In the genomic region with DNA sequence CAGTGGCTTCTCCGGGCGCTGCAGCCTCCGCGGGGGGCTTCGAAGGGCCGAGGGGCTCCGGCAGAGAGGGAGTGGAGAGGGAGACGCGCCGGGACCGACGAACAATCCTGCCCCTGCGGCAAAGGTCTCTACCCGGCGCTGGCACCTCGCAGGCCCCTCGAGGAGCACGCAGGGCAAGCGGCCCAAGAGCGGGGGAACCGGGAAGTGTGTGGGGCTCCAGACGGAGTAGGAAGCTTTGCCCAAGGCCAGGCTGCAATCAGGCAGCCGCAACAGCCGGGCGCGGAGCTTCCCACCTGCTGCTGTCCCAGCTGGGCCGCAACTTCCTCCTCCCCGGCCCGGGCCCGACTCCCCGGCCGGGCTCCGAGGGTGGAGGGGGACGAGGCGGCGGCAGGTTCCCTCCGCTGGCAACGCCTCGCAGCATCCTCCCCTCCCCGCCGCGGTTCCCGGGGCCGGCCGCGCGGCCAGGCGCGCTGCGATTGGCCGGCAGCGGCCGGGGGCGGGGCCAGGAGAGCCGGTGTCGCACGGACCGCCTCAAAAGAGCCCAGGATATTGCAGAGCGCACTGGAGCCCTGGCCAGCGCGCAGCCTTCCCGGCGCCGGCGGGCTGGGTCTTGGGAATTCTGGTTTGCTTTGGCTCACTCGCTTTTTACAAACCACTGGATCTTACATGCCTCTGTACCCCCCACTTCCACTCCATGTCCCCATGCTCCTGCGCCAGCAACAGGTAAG, we compare ENCODE assay signal across 8 cellular contexts. TPM values are rescaled to one million over a fixed set of nuclear protein-coding genes. Genes with fewer than 3 reads are reported as not detected.
A peak's percentile ranks its signal among the peaks of the same experiment; 100 is the strongest.
DNase-seq lines count a peak whose midpoint lies in the region; ATAC-seq and TF ChIP-seq lines count a peak whose summit lies in the region.

A gene (plus strand): TSS at position 554 of the 728 bp plus-strand sequence. CDS start 5,508 bp downstream, outside the sequence.

- intact Hi-C loops in right lobe of liver (cut with DNase I) = no loop called here

- ATAC-seq in GM18867 (IDR thresholded peaks at IDR 0.05; ENCODE audit: unreplicated experiment) (peak; percentile 99), HG03039 (IDR thresholded peaks at IDR 0.05; ENCODE audit: unreplicated experiment) (peak; percentile 98), right lobe of liver (peak; percentile 89 to 95 (median 93))

- in situ Hi-C loops in ACHN (cut with HindIII; ENCODE audit: low pct_ligation_motif_present, low pct_unique_long_range_greater_than_20kb, low sequenced_read_pairs) = no loop called here

- H3K9me3 ChIP-seq in right lobe of liver = no peaks in the 10 kb centered on the region

- H3K4me3 ChIP-seq in WI38 (ENCODE audit: low read depth, low read length) (peak within 1 kb of the TSS; percentile 89), right lobe of liver (peak within 1 kb of the TSS; percentile 36 to 53 (median 46))

- no peaks in the 10 kb centered on the region for H3K36me3 ChIP-seq in right lobe of liver

- H3K27me3 ChIP-seq in right lobe of liver = peaks cover 0 to 12% of the 10 kb centered on the region in 2 donors

- peak within 1 kb of the TSS; percentile 15 to 61 (median 61) for H3K27ac ChIP-seq in right lobe of liver

- H3K4me1 ChIP-seq in right lobe of liver = peaks cover 0 to 12% (median 0%) of the 10 kb centered on the region in 4 donors

- TF ChIP-seq CTCF in WI38 (IDR thresholded peaks at IDR 0.05; ENCODE audit: low read depth, low read length) (no peak), right lobe of liver (IDR thresholded peaks at IDR 0.05) (no peak)

- DNase-seq in ACHN (peak; percentile 93), NCI-H2107 (lab: John Stamatoyannopoulos, UW) (peak; percentile 82), ecto neural progenitor cell (ENCODE audit: low spot score) (peak; percentile 95), right lobe of liver (peak; percentile 78 to 89 (median 87))
- DNase-seq in stimulated activated CD4-positive, alpha-beta T cell treated with anti-CD3 and anti-CD28 coated beads, Interleukin-4, amount 100 ng/mL, for 24 hours = peak; percentile 29

- peak; percentile 71 for TF ChIP-seq POLR2A in right lobe of liver (IDR thresholded peaks at IDR 0.05)

- 0% methylated on average over 4 of the region's 67 CpGs for WGBS in right lobe of liver (ENCODE audit: insufficient coverage, low coverage, low lambda C conversion rate, missing lambda C conversion rate)

RNA-seq across cellular contexts. Expression of the gene that starts here (rescaled TPM):
- total RNA-seq in right lobe of liver = 1 to 10 TPM in 3 of 6 experiments, under 1 TPM in 3; 0.62 to 2.5 (median 1.0) TPM

Comparison
In these comparisons a context has a peak if more than half of its experiments do, and no peak if none do; other contexts are left out.
1. Peak in every context shown above with its lines: DNase-seq, ATAC-seq, H3K4me3 ChIP-seq and H3K27ac ChIP-seq.
2. DNase-seq: peak in every context shown above with its lines; median percentile 95 in ecto neural progenitor cell; 93 in ACHN; 87 in right lobe of liver; 82 in NCI-H2107; 29 in stimulated activated CD4-positive, alpha-beta T cell treated with anti-CD3 and anti-CD28 coated beads, Interleukin-4, amount 100 ng/mL, for 24 hours.